Comparison of ENCODE assay signal across 1 cellular context in the genomic region with DNA sequence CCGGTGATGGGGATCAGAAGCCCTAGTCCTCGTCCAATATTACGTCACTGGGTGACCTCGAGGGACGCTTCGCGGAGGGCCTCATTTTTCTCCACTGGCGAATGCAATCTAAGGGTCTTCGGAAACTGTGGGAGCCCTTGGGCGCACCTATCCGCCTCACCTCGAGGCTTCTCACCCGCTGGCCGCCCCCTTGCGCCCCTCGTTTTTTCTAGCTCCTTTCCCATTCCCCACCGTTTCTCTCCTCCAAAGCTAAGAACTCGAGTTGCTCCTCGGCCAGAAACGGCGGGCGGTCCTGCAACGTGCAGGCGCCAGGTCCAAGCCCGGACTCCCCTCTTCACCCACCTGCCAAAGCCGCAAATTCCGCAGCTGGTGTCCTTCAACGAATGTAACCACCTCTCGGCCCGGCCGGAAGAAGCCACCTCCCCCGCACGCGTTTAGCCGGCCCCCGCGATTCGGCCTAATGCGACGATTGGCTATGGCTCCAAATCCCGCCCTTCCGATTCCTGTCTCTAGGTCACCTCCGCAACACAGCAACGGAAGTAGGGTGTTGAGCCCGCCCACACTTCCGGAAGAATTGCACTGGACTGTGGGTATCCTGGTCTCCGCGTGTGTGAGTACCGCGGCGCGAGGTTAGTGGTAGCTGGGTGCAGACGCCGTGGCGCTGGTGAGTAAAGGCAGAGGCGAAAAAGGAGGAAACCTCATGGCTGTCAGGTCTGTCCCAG.
TF ChIP-seq lines count a peak whose summit lies in the region.

A gene with protein sequence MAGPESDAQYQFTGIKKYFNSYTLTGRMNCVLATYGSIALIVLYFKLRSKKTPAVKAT (minus strand): TSS at position 409 of the 722 bp plus-strand sequence. CDS start 4,018 bp downstream, outside the sequence.
A gene with protein sequence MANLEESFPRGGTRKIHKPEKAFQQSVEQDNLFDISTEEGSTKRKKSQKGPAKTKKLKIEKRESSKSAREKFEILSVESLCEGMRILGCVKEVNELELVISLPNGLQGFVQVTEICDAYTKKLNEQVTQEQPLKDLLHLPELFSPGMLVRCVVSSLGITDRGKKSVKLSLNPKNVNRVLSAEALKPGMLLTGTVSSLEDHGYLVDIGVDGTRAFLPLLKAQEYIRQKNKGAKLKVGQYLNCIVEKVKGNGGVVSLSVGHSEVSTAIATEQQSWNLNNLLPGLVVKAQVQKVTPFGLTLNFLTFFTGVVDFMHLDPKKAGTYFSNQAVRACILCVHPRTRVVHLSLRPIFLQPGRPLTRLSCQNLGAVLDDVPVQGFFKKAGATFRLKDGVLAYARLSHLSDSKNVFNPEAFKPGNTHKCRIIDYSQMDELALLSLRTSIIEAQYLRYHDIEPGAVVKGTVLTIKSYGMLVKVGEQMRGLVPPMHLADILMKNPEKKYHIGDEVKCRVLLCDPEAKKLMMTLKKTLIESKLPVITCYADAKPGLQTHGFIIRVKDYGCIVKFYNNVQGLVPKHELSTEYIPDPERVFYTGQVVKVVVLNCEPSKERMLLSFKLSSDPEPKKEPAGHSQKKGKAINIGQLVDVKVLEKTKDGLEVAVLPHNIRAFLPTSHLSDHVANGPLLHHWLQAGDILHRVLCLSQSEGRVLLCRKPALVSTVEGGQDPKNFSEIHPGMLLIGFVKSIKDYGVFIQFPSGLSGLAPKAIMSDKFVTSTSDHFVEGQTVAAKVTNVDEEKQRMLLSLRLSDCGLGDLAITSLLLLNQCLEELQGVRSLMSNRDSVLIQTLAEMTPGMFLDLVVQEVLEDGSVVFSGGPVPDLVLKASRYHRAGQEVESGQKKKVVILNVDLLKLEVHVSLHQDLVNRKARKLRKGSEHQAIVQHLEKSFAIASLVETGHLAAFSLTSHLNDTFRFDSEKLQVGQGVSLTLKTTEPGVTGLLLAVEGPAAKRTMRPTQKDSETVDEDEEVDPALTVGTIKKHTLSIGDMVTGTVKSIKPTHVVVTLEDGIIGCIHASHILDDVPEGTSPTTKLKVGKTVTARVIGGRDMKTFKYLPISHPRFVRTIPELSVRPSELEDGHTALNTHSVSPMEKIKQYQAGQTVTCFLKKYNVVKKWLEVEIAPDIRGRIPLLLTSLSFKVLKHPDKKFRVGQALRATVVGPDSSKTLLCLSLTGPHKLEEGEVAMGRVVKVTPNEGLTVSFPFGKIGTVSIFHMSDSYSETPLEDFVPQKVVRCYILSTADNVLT (N-terminal part only) (plus strand): TSS at position 560 of the 722 bp plus-strand sequence. CDS start 1,801 bp downstream, outside the sequence.

TF ChIP-seq in HepG2, 621 proteins besides CTCF, POLR2A, EP300 and RAD21 (continued from another document and continues in another):
- TF ChIP-seq, protein P1, sequence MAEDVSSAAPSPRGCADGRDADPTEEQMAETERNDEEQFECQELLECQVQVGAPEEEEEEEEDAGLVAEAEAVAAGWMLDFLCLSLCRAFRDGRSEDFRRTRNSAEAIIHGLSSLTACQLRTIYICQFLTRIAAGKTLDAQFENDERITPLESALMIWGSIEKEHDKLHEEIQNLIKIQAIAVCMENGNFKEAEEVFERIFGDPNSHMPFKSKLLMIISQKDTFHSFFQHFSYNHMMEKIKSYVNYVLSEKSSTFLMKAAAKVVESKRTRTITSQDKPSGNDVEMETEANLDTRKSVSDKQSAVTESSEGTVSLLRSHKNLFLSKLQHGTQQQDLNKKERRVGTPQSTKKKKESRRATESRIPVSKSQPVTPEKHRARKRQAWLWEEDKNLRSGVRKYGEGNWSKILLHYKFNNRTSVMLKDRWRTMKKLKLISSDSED (CRISPR knock-in tag; IDR thresholded peaks at IDR 0.05), result no peak
- no peak for TF ChIP-seq ATF7 (IDR thresholded peaks at IDR 0.05)
- TF ChIP-seq ATF7 (CRISPR knock-in tag; IDR thresholded peaks at IDR 0.05), result no peak
- TF ChIP-seq STAT5B (CRISPR knock-in tag; IDR thresholded peaks at IDR 0.05), result no peak
- TF ChIP-seq PPARG (CRISPR knock-in tag; conservative IDR thresholded peaks at IDR 0.05), result no peak; the same call in 1 of the 2 replicates
- no peak for TF ChIP-seq ZSCAN21 (CRISPR knock-in tag; IDR thresholded peaks at IDR 0.05; ENCODE audit: borderline replicate concordance)
- peak; percentile 85; the same call in 1 of the 2 replicates for TF ChIP-seq NCOA1 (CRISPR knock-in tag; IDR thresholded peaks at IDR 0.05)
- no peak for TF ChIP-seq ETV6 (CRISPR knock-in tag; conservative IDR thresholded peaks at IDR 0.05)
- TF ChIP-seq ZNF446 (CRISPR knock-in tag; IDR thresholded peaks at IDR 0.05), result peak; percentile 61; the same call in 1 of the 2 replicates
- TF ChIP-seq NFRKB (IDR thresholded peaks at IDR 0.05), result no peak
- TF ChIP-seq SIX4 (CRISPR knock-in tag; IDR thresholded peaks at IDR 0.05), result no peak; the same call in 1 of the 2 replicates
- TF ChIP-seq, protein P2, sequence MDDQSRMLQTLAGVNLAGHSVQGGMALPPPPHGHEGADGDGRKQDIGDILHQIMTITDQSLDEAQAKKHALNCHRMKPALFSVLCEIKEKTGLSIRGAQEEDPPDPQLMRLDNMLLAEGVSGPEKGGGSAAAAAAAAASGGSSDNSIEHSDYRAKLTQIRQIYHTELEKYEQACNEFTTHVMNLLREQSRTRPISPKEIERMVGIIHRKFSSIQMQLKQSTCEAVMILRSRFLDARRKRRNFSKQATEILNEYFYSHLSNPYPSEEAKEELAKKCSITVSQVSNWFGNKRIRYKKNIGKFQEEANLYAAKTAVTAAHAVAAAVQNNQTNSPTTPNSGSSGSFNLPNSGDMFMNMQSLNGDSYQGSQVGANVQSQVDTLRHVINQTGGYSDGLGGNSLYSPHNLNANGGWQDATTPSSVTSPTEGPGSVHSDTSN (CRISPR knock-in tag; IDR thresholded peaks at IDR 0.05; ENCODE audit: borderline replicate concordance), result no peak
- TF ChIP-seq SETDB1 (CRISPR knock-in tag; IDR thresholded peaks at IDR 0.05; ENCODE audit: borderline replicate concordance), result no peak
- TF ChIP-seq CHCHD3 (CRISPR knock-in tag; IDR thresholded peaks at IDR 0.05), result no peak
- no peak for TF ChIP-seq JUN (CRISPR knock-in tag; IDR thresholded peaks at IDR 0.05)
- TF ChIP-seq, protein P3, sequence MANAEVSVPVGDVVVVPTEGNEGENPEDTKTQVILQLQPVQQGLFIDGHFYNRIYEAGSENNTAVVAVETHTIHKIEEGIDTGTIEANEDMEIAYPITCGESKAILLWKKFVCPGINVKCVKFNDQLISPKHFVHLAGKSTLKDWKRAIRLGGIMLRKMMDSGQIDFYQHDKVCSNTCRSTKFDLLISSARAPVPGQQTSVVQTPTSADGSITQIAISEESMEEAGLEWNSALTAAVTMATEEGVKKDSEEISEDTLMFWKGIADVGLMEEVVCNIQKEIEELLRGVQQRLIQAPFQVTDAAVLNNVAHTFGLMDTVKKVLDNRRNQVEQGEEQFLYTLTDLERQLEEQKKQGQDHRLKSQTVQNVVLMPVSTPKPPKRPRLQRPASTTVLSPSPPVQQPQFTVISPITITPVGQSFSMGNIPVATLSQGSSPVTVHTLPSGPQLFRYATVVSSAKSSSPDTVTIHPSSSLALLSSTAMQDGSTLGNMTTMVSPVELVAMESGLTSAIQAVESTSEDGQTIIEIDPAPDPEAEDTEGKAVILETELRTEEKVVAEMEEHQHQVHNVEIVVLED (CRISPR knock-in tag; IDR thresholded peaks at IDR 0.05; ENCODE audit: borderline replicate concordance), result peak; percentile 78
- TF ChIP-seq, protein P4, sequence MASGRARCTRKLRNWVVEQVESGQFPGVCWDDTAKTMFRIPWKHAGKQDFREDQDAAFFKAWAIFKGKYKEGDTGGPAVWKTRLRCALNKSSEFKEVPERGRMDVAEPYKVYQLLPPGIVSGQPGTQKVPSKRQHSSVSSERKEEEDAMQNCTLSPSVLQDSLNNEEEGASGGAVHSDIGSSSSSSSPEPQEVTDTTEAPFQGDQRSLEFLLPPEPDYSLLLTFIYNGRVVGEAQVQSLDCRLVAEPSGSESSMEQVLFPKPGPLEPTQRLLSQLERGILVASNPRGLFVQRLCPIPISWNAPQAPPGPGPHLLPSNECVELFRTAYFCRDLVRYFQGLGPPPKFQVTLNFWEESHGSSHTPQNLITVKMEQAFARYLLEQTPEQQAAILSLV (CRISPR knock-in tag; IDR thresholded peaks at IDR 0.05; ENCODE audit: borderline replicate concordance), result no peak
- TF ChIP-seq ELF1 (CRISPR knock-in tag; IDR thresholded peaks at IDR 0.05), result peak; percentile 94
- TF ChIP-seq SMARCE1 (IDR thresholded peaks at IDR 0.05; ENCODE audit: borderline replicate concordance), result no peak
- TF ChIP-seq ZNF572 (CRISPR knock-in tag; IDR thresholded peaks at IDR 0.05), result no peak; the same call in 1 of the 2 replicates
- peak; percentile 96 for TF ChIP-seq KLF6 (CRISPR knock-in tag; IDR thresholded peaks at IDR 0.05)
- TF ChIP-seq KMT2A (CRISPR knock-in tag; IDR thresholded peaks at IDR 0.05), result peak; percentile 96
- no peak for TF ChIP-seq RAD51 (IDR thresholded peaks at IDR 0.05; ENCODE audit: borderline replicate concordance)
- TF ChIP-seq, protein P5, sequence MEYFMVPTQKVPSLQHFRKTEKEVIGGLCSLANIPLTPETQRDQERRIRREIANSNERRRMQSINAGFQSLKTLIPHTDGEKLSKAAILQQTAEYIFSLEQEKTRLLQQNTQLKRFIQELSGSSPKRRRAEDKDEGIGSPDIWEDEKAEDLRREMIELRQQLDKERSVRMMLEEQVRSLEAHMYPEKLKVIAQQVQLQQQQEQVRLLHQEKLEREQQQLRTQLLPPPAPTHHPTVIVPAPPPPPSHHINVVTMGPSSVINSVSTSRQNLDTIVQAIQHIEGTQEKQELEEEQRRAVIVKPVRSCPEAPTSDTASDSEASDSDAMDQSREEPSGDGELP (IDR thresholded peaks at IDR 0.05; ENCODE audit: borderline replicate concordance, low read depth), result peak; percentile 76
- peak; percentile 88 for TF ChIP-seq TARDBP (CRISPR knock-in tag; IDR thresholded peaks at IDR 0.05)
- no peak for TF ChIP-seq TP53 (CRISPR knock-in tag; conservative IDR thresholded peaks at IDR 0.05)
- TF ChIP-seq, protein P6, sequence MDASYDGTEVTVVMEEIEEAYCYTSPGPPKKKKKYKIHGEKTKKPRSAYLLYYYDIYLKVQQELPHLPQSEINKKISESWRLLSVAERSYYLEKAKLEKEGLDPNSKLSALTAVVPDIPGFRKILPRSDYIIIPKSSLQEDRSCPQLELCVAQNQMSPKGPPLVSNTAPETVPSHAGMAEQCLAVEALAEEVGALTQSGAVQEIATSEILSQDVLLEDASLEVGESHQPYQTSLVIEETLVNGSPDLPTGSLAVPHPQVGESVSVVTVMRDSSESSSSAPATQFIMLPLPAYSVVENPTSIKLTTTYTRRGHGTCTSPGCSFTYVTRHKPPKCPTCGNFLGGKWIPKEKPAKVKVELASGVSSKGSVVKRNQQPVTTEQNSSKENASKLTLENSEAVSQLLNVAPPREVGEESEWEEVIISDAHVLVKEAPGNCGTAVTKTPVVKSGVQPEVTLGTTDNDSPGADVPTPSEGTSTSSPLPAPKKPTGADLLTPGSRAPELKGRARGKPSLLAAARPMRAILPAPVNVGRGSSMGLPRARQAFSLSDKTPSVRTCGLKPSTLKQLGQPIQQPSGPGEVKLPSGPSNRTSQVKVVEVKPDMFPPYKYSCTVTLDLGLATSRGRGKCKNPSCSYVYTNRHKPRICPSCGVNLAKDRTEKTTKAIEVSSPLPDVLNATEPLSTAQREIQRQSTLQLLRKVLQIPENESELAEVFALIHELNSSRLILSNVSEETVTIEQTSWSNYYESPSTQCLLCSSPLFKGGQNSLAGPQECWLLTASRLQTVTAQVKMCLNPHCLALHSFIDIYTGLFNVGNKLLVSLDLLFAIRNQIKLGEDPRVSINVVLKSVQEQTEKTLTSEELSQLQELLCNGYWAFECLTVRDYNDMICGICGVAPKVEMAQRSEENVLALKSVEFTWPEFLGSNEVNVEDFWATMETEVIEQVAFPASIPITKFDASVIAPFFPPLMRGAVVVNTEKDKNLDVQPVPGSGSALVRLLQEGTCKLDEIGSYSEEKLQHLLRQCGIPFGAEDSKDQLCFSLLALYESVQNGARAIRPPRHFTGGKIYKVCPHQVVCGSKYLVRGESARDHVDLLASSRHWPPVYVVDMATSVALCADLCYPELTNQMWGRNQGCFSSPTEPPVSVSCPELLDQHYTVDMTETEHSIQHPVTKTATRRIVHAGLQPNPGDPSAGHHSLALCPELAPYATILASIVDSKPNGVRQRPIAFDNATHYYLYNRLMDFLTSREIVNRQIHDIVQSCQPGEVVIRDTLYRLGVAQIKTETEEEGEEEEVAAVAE (CRISPR knock-in tag; IDR thresholded peaks at IDR 0.05; ENCODE audit: borderline replicate concordance), result peak; percentile 55; the same call in 1 of the 2 replicates
- TF ChIP-seq ZNF530 (CRISPR knock-in tag; IDR thresholded peaks at IDR 0.05; ENCODE audit: low read depth), result no peak
- TF ChIP-seq ZNF232 (CRISPR knock-in tag; IDR thresholded peaks at IDR 0.05; ENCODE audit: borderline replicate concordance), result peak; percentile 87; the same call in 1 of the 2 replicates
- TF ChIP-seq, protein P7, sequence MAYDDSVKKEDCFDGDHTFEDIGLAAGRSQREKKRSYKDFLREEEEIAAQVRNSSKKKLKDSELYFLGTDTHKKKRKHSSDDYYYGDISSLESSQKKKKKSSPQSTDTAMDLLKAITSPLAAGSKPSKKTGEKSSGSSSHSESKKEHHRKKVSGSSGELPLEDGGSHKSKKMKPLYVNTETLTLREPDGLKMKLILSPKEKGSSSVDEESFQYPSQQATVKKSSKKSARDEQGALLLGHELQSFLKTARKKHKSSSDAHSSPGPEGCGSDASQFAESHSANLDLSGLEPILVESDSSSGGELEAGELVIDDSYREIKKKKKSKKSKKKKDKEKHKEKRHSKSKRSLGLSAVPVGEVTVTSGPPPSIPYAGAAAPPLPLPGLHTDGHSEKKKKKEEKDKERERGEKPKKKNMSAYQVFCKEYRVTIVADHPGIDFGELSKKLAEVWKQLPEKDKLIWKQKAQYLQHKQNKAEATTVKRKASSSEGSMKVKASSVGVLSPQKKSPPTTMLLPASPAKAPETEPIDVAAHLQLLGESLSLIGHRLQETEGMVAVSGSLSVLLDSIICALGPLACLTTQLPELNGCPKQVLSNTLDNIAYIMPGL (CRISPR knock-in tag; IDR thresholded peaks at IDR 0.05; ENCODE audit: borderline replicate concordance in 1 of 2, low read depth in 1 of 2), result peak; percentile 76 to 83; a peak in 3 of 4 replicates
- peak; percentile 63; the same call in 1 of the 2 replicates for TF ChIP-seq RELA (CRISPR knock-in tag; IDR thresholded peaks at IDR 0.05)
- TF ChIP-seq, protein P8, sequence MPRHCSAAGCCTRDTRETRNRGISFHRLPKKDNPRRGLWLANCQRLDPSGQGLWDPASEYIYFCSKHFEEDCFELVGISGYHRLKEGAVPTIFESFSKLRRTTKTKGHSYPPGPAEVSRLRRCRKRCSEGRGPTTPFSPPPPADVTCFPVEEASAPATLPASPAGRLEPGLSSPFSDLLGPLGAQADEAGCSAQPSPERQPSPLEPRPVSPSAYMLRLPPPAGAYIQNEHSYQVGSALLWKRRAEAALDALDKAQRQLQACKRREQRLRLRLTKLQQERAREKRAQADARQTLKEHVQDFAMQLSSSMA (CRISPR knock-in tag; IDR thresholded peaks at IDR 0.05), result no peak; the same call in 1 of the 2 replicates
- TF ChIP-seq SOX13 (IDR thresholded peaks at IDR 0.05), result no peak
- TF ChIP-seq SOX13 (CRISPR knock-in tag; conservative IDR thresholded peaks at IDR 0.05 in 1 of 2, IDR thresholded peaks at IDR 0.05 in 1 of 2), result peak in 1 of 2 experiments; percentile 5; a peak in 2 of 4 replicates
- TF ChIP-seq DMAP1 (CRISPR knock-in tag; IDR thresholded peaks at IDR 0.05), result peak; percentile 98
